In the genomic region with DNA sequence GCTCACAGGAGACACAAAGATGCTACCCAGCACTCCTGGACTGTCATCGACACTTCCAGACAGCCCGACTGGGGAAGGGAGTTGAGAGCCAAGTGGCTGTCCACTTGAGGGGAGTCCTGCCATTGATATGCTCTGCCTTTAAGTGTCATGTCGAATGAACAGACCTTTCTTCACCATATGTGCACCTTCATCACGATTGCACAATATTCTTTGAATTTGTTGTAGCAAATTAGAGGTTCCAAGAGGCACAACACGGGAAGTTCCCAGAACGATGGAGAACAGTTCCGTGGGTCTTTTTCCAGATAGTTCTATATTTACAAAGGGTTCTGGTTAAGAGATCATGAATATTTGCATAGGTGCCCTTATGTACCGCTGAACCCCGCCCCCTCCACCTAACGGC, we compare ENCODE assay signal across 35 cellular contexts. TPM values are rescaled to one million over a fixed set of nuclear protein-coding genes. Genes with fewer than 3 reads are reported as not detected.
"Had no signal": no experiment of that assay in that cellular context is flagged by ENCODE, and none has a peak within 500 bp of the region (broad histone marks: within the 10 kb centered on the region; RNA-seq: fewer than 3 reads in every experiment).

No MANE protein-coding gene starts in this region.

- DNase-seq: natural killer cell; occipital lobe; ovary; posterior cingulate gyrus; psoas muscle; right cardiac atrium; spleen; stimulated activated CD4-positive, alpha-beta T cell treated with anti-CD3 and anti-CD28 coated beads, Interleukin-12 subunit alpha, Interleukin-12 subunit beta, amount 100 ng/mL, for 4 hours; stimulated activated CD4-positive, alpha-beta T cell treated with anti-CD3 and anti-CD28 coated beads, Interleukin-1b, Interleukin-23, amount 100 ng/mL, for 48 hours; stimulated activated CD4-positive, alpha-beta T cell treated with anti-CD3 and anti-CD28 coated beads, Interleukin-4, amount 100 ng/mL, for 1 hour; stimulated activated CD4-positive, alpha-beta T cell treated with anti-CD3 and anti-CD28 coated beads, Interleukin-4, amount 100 ng/mL, for 4 hours; stimulated activated CD8-positive, alpha-beta memory T cell treated with anti-CD3 and anti-CD28 coated beads, Interleukin-4, amount 100 ng/mL, for 48 hours; stimulated activated naive CD4-positive, alpha-beta T cell; stimulated activated naive CD8-positive, alpha-beta T cell treated with anti-CD3 and anti-CD28 coated beads, Interleukin-15, amount 100 ng/mL, for 72 hours; stimulated activated naive CD8-positive, alpha-beta T cell treated with anti-CD3 and anti-CD28 coated beads, Interleukin-15, Interleukin-2, amounts not matched to agents 100 U/mL and 50 U/mL, for 24 hours; substantia nigra; testis; tibial artery; transverse colon; upper lobe of right lung; uterus had no signal

- ATAC-seq: natural killer cell; psoas muscle; right cardiac atrium; sciatic nerve; stimulated activated memory B cell treated with anti-CD40 and anti-IgM and Interleukin-4, amounts not matched to agents 10 μg/mL and 1 μg/mL and 100 μg/mL, for 72 hours; stimulated activated naive CD8-positive, alpha-beta T cell treated with anti-CD3 and anti-CD28 coated beads, Interleukin-15, Interleukin-2, amounts not matched to agents 100 U/mL and 50 U/mL, for 24 hours; upper lobe of right lung had no signal

- H3K36me3 ChIP-seq: neural progenitor cell, ovary, spleen, suprapubic skin, tibial artery, transverse colon, upper lobe of right lung, uterus had no signal

- H2AFZ ChIP-seq: neural progenitor cell, parathyroid adenoma had no signal

- H3K27ac ChIP-seq: neural progenitor cell, ovary, parathyroid adenoma, psoas muscle, skin epidermis, spleen, suprapubic skin, testis, tibial artery, transverse colon, upper lobe of right lung, uterus had no signal

- H3K4me3 ChIP-seq: neural progenitor cell, ovary, psoas muscle, skin epidermis, smooth muscle cell, spleen, suprapubic skin, testis, tibial artery, transverse colon, upper lobe of right lung, uterus had no signal

- H3K4me3 Mint-ChIP-seq: natural killer cell; nephron; neural progenitor cell; stimulated activated memory B cell treated with anti-CD40 and anti-IgM and Interleukin-4, amounts not matched to agents 10 μg/mL and 1 μg/mL and 100 μg/mL, for 72 hours; stimulated activated naive CD8-positive, alpha-beta T cell treated with anti-CD3 and anti-CD28 coated beads, Interleukin-15, amount 100 ng/mL, for 72 hours; type B pancreatic cell had no signal

- H3K4me1 ChIP-seq: parathyroid adenoma, psoas muscle, suprapubic skin, tibial artery, transverse colon, upper lobe of right lung, uterus had no signal

- H3K9ac ChIP-seq: neural progenitor cell, parathyroid adenoma had no signal

- H3K27me3 ChIP-seq: neural progenitor cell, ovary, testis, uterus had no signal

- H3K9me3 Mint-ChIP-seq: natural killer cell; nephron; neural progenitor cell; stimulated activated memory B cell treated with anti-CD40 and anti-IgM and Interleukin-4, amounts not matched to agents 10 μg/mL and 1 μg/mL and 100 μg/mL, for 72 hours; stimulated activated naive CD8-positive, alpha-beta T cell treated with anti-CD3 and anti-CD28 coated beads, Interleukin-15, amount 100 ng/mL, for 72 hours; type B pancreatic cell had no signal

- H3K9me3 ChIP-seq: ovary, psoas muscle, spleen, suprapubic skin, testis, tibial artery, transverse colon, upper lobe of right lung, uterus had no signal

- H3K27ac Mint-ChIP-seq: natural killer cell; nephron; neural progenitor cell; progenitor cell of endocrine pancreas; stimulated activated memory B cell treated with anti-CD40 and anti-IgM and Interleukin-4, amounts not matched to agents 10 μg/mL and 1 μg/mL and 100 μg/mL, for 72 hours; type B pancreatic cell had no signal

- H3K4me2 ChIP-seq: neural progenitor cell, smooth muscle cell had no signal

- H3K36me3 Mint-ChIP-seq: natural killer cell; neural progenitor cell; stimulated activated memory B cell treated with anti-CD40 and anti-IgM and Interleukin-4, amounts not matched to agents 10 μg/mL and 1 μg/mL and 100 μg/mL, for 72 hours; type B pancreatic cell had no signal

- H3K4me1 Mint-ChIP-seq: nephron; stimulated activated memory B cell treated with anti-CD40 and anti-IgM and Interleukin-4, amounts not matched to agents 10 μg/mL and 1 μg/mL and 100 μg/mL, for 72 hours had no signal

RNA-seq across cellular contexts. Expression of gene SLC18A2, which starts 16.0 kb away (rescaled TPM):
- total RNA-seq: occipital lobe, osteoblast had no signal

RNA-seq across cellular contexts. Expression of gene KCNK18, which starts 59.6 kb away (rescaled TPM):
- total RNA-seq: natural killer cell, occipital lobe, osteoblast, ovary, progenitor cell of endocrine pancreas, psoas muscle, renal cortical epithelial cell, right cardiac atrium, sciatic nerve, smooth muscle cell, spleen, suprapubic skin, testis, transverse colon, upper lobe of right lung, urinary bladder, uterus had no signal
- polyA plus RNA-seq: neural cell, ovary, psoas muscle, right cardiac atrium, smooth muscle cell, spleen, urinary bladder had no signal
